In genomic region chr3:121883507-121883906, GRCh38 we compare ENCODE assay signal across 1 cellular context.
A peak's percentile ranks its signal among the peaks of the same experiment; 100 is the strongest.
TF ChIP-seq lines count a peak whose summit lies in the region.

No MANE protein-coding gene starts in this region.

TF ChIP-seq in HepG2, 621 proteins besides CTCF, POLR2A, EP300 and RAD21:
- TF ChIP-seq DMAP1 (CRISPR knock-in tag; IDR thresholded peaks at IDR 0.05): no peak
- TF ChIP-seq CEBPB (IDR thresholded peaks at IDR 0.05; ENCODE audit: borderline replicate concordance, low read depth, low read length): peak; percentile 62
- no peak for TF ChIP-seq ZNF121 (CRISPR knock-in tag; IDR thresholded peaks at IDR 0.05)
- TF ChIP-seq ZNF205 (CRISPR knock-in tag; IDR thresholded peaks at IDR 0.05): no peak
- peak; percentile 32 for TF ChIP-seq STAG1 (CRISPR knock-in tag; IDR thresholded peaks at IDR 0.05)
- TF ChIP-seq HBP1 (CRISPR knock-in tag; IDR thresholded peaks at IDR 0.05; ENCODE audit: low read depth): no peak
- TF ChIP-seq ZNF564 (CRISPR knock-in tag; IDR thresholded peaks at IDR 0.05): no peak
- TF ChIP-seq MNT (IDR thresholded peaks at IDR 0.05): no peak
